Comparison of ENCODE assay signal across 1 cellular context in genomic region chr7:129664029-129665012, GRCh38.
TF ChIP-seq lines count a peak whose summit lies in the region.

No MANE protein-coding gene starts in this region.

TF ChIP-seq in K562, 482 proteins besides CTCF, POLR2A, EP300 and RAD21 (continued from another document):
- TF ChIP-seq CBFB (CRISPR knock-in tag; IDR thresholded peaks at IDR 0.05) (no peak), ZNF184 (CRISPR knock-in tag; IDR thresholded peaks at IDR 0.05) (no peak), CHCHD3 (CRISPR knock-in tag; IDR thresholded peaks at IDR 0.05) (no peak), MEF2A (IDR thresholded peaks at IDR 0.05; ENCODE audit: control insufficient read depth, low read depth, low read length) (no peak), GABPB2 (CRISPR knock-in tag; conservative IDR thresholded peaks at IDR 0.05) (no peak), NRF1 (conservative IDR thresholded peaks at IDR 0.05 in 1 of 2, IDR thresholded peaks at IDR 0.05 in 1 of 2) (no peak), PTTG1 (tag; IDR thresholded peaks at IDR 0.05; ENCODE audit: low read depth) (no peak), LCOR (CRISPR knock-in tag; IDR thresholded peaks at IDR 0.05) (0 out of 2 replicates have a peak, but pooled peaks have one; percentile 11), CHD2 (IDR thresholded peaks at IDR 0.05; ENCODE audit: low read depth, low read length) (no peak), ARID2 (IDR thresholded peaks at IDR 0.05) (peak; percentile 95), SMAD1 (IDR thresholded peaks at IDR 0.05; ENCODE audit: low read depth, low read length, partially characterized antibody) (no peak), PHB (CRISPR knock-in tag; IDR thresholded peaks at IDR 0.05) (no peak), GABPA (tag; conservative IDR thresholded peaks at IDR 0.05; ENCODE audit: low read depth) (peak; percentile 38; the same call in 1 of the 2 replicates), ZNF507 (tag; conservative IDR thresholded peaks at IDR 0.05) (no peak), RNF2 (IDR thresholded peaks at IDR 0.05) (no peak), CEBPZ (IDR thresholded peaks at IDR 0.05; ENCODE audit: borderline replicate concordance, low read depth, low read length) (no peak), ZNF175 (CRISPR knock-in tag; IDR thresholded peaks at IDR 0.05; ENCODE audit: low read depth) (no peak), SMAD3 (CRISPR knock-in tag; conservative IDR thresholded peaks at IDR 0.05) (no peak), ZNF583 (CRISPR knock-in tag; IDR thresholded peaks at IDR 0.05) (0 out of 2 replicates have a peak, but pooled peaks have one; percentile 29), KLF16 (IDR thresholded peaks at IDR 0.05) (no peak), PYGO2 (tag; IDR thresholded peaks at IDR 0.05) (no peak), BRD9 (IDR thresholded peaks at IDR 0.05; ENCODE audit: low read depth, partially characterized antibody) (no peak), RB1 (IDR thresholded peaks at IDR 0.05; ENCODE audit: low read depth) (peak; percentile 30; the same call in 1 of the 2 replicates), BRF2 (IDR thresholded peaks at IDR 0.05; ENCODE audit: borderline replicate concordance, insufficient read depth, insufficient read length) (no peak), RBM34 (IDR thresholded peaks at IDR 0.05; ENCODE audit: borderline replicate concordance, insufficient read depth, low read length) (no peak), TAF1 (IDR thresholded peaks at IDR 0.05; ENCODE audit: control insufficient read depth, extremely low read depth, insufficient read depth, low read length, severe bottlenecking) (no peak), ILF3 (IDR thresholded peaks at IDR 0.05; ENCODE audit: borderline replicate concordance) (0 out of 2 replicates have a peak, but pooled peaks have one; percentile 33), DEAF1 (CRISPR knock-in tag; IDR thresholded peaks at IDR 0.05) (peak; percentile 98), XRCC5 (IDR thresholded peaks at IDR 0.05; ENCODE audit: low read depth, low read length) (no peak), CCNT2 (IDR thresholded peaks at IDR 0.05; ENCODE audit: borderline replicate concordance, extremely low read depth, insufficient read length, low read depth, low read length) (no peak), KDM2B (CRISPR knock-in tag; IDR thresholded peaks at IDR 0.05) (peak; percentile 39; the same call in 1 of the 2 replicates), ELF1 (tag; IDR thresholded peaks at IDR 0.05) (no peak)
- TF ChIP-seq, protein P1, sequence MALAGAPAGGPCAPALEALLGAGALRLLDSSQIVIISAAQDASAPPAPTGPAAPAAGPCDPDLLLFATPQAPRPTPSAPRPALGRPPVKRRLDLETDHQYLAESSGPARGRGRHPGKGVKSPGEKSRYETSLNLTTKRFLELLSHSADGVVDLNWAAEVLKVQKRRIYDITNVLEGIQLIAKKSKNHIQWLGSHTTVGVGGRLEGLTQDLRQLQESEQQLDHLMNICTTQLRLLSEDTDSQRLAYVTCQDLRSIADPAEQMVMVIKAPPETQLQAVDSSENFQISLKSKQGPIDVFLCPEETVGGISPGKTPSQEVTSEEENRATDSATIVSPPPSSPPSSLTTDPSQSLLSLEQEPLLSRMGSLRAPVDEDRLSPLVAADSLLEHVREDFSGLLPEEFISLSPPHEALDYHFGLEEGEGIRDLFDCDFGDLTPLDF (CRISPR knock-in tag; IDR thresholded peaks at IDR 0.05), result no peak
- TF ChIP-seq, protein P2, sequence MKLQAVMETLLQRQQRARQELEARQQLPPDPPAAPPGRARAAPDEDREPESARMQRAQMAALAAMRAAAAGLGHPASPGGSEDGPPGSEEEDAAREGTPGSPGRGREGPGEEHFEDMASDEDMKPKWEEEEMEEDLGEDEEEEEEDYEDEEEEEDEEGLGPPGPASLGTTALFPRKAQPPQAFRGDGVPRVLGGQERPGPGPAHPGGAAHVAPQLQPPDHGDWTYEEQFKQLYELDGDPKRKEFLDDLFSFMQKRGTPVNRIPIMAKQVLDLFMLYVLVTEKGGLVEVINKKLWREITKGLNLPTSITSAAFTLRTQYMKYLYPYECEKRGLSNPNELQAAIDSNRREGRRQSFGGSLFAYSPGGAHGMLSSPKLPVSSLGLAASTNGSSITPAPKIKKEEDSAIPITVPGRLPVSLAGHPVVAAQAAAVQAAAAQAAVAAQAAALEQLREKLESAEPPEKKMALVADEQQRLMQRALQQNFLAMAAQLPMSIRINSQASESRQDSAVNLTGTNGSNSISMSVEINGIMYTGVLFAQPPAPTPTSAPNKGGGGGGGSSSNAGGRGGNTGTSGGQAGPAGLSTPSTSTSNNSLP (IDR thresholded peaks at IDR 0.05; ENCODE audit: borderline replicate concordance, low read depth, low read length), result no peak
- TF ChIP-seq, protein P3, sequence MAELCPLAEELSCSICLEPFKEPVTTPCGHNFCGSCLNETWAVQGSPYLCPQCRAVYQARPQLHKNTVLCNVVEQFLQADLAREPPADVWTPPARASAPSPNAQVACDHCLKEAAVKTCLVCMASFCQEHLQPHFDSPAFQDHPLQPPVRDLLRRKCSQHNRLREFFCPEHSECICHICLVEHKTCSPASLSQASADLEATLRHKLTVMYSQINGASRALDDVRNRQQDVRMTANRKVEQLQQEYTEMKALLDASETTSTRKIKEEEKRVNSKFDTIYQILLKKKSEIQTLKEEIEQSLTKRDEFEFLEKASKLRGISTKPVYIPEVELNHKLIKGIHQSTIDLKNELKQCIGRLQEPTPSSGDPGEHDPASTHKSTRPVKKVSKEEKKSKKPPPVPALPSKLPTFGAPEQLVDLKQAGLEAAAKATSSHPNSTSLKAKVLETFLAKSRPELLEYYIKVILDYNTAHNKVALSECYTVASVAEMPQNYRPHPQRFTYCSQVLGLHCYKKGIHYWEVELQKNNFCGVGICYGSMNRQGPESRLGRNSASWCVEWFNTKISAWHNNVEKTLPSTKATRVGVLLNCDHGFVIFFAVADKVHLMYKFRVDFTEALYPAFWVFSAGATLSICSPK (IDR thresholded peaks at IDR 0.05; ENCODE audit: borderline replicate concordance), result no peak
- TF ChIP-seq, protein P4, sequence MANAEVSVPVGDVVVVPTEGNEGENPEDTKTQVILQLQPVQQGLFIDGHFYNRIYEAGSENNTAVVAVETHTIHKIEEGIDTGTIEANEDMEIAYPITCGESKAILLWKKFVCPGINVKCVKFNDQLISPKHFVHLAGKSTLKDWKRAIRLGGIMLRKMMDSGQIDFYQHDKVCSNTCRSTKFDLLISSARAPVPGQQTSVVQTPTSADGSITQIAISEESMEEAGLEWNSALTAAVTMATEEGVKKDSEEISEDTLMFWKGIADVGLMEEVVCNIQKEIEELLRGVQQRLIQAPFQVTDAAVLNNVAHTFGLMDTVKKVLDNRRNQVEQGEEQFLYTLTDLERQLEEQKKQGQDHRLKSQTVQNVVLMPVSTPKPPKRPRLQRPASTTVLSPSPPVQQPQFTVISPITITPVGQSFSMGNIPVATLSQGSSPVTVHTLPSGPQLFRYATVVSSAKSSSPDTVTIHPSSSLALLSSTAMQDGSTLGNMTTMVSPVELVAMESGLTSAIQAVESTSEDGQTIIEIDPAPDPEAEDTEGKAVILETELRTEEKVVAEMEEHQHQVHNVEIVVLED (CRISPR knock-in tag; IDR thresholded peaks at IDR 0.05), result 0 out of 2 replicates have a peak, but pooled peaks have one; percentile 31
- TF ChIP-seq, protein P5, sequence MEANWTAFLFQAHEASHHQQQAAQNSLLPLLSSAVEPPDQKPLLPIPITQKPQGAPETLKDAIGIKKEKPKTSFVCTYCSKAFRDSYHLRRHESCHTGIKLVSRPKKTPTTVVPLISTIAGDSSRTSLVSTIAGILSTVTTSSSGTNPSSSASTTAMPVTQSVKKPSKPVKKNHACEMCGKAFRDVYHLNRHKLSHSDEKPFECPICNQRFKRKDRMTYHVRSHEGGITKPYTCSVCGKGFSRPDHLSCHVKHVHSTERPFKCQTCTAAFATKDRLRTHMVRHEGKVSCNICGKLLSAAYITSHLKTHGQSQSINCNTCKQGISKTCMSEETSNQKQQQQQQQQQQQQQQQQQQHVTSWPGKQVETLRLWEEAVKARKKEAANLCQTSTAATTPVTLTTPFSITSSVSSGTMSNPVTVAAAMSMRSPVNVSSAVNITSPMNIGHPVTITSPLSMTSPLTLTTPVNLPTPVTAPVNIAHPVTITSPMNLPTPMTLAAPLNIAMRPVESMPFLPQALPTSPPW (CRISPR knock-in tag; IDR thresholded peaks at IDR 0.05), result peak; percentile 70
- TF ChIP-seq, protein P6, sequence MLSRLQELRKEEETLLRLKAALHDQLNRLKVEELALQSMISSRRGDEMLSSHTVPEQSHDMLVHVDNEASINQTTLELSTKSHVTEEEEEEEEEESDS (CRISPR knock-in tag; IDR thresholded peaks at IDR 0.05), result no peak
TF ChIP-seq in K562: peak in this region for 24.
